ENCODE assay signal across 19 cellular contexts in the genomic region with DNA sequence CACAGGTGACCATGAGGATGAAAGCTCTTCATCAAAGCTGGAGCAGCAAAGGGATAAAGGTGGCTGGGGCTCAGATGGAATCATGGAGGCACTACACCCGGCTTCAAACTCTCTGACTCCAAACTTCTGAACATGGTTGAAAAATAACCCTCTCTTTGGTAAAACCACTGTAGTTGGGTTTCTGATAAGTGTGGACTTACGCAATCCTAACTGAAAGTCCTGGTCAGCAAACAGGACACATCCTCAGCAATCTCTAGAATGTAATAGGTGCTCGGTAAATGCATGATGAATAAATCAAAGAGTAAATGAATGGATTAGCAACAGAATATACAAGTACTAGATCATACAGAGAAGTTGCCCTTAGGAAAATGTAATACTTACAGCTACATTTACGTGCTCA.
DNase-seq lines count a peak whose midpoint lies in the region; TF ChIP-seq lines count a peak whose summit lies in the region.
"Had no signal": no experiment of that assay in that cellular context is flagged by ENCODE, and none has a peak within 500 bp of the region (broad histone marks: within the 10 kb centered on the region; RNA-seq: fewer than 3 reads in every experiment).

No MANE protein-coding gene starts in this region.

- peak overlapping the region in 1 of 2 experiments; percentile 65 for H2BK12ac ChIP-seq in mesenchymal stem cell (ENCODE audit: low read length in 2 of 2)

- WGBS in esophagus muscularis mucosa, result 95% methylated on average over 4 of the region's 4 CpGs
- 100% methylated on average over 2 of the region's 4 CpGs for whole genome bisulfite sequencing in mesenchymal stem cell
- WGBS in suprapubic skin, result 83% methylated on average over 4 of the region's 4 CpGs

- H3K4ac ChIP-seq in mesenchymal stem cell (ENCODE audit: low read depth in 1 of 2, low read length in 2 of 2), result no peak overlapping the region

- TF ChIP-seq CTCF in esophagus muscularis mucosa (IDR thresholded peaks at IDR 0.05) (no peak), suprapubic skin (IDR thresholded peaks at IDR 0.05) (no peak)

- no peak overlapping the region for H4K8ac ChIP-seq in mesenchymal stem cell (ENCODE audit: low read length)

- H2BK5ac ChIP-seq in mesenchymal stem cell (ENCODE audit: low read depth, low read length, poor library complexity, severe bottlenecking), result no peak overlapping the region

- TF ChIP-seq EP300 in esophagus muscularis mucosa (IDR thresholded peaks at IDR 0.05), result no peak
- TF ChIP-seq EP300 in suprapubic skin (IDR thresholded peaks at IDR 0.05), result no peak

- H2AFZ ChIP-seq in mesenchymal stem cell (ENCODE audit: low read depth, low read length), result no peak overlapping the region
- H2AFZ ChIP-seq: PC-9 had no signal

- H3K18ac ChIP-seq in mesenchymal stem cell (ENCODE audit: low read depth in 1 of 2, low read length in 2 of 2), result peak overlapping the region in 1 of 2 experiments; percentile 59

- no peak overlapping the region for H3K9ac ChIP-seq in mesenchymal stem cell (ENCODE audit: low read length)

- intact Hi-C loops in esophagus muscularis mucosa (cut with DNase I), result no loop called here

- H3K23ac ChIP-seq in mesenchymal stem cell (ENCODE audit: low read length in 2 of 2), result no peak overlapping the region

- H3K36me3 ChIP-seq in esophagus muscularis mucosa (no peaks in the 10 kb centered on the region), mesenchymal stem cell (ENCODE audit: control insufficient read depth in 1 of 2, insufficient read depth in 2 of 2, low read depth in 1 of 2, low read length in 2 of 2) (no peaks in the 10 kb centered on the region), suprapubic skin (no peaks in the 10 kb centered on the region)
- H3K36me3 ChIP-seq: BE2C had no signal

- TF ChIP-seq POLR2A in esophagus muscularis mucosa (IDR thresholded peaks at IDR 0.05; ENCODE audit: low read depth), result no peak
- TF ChIP-seq POLR2A in suprapubic skin (IDR thresholded peaks at IDR 0.05), result no peak

- H3K79me1 ChIP-seq in mesenchymal stem cell (replicated peaks; ENCODE audit: low read length, poor library complexity, severe bottlenecking), result no peaks in the 10 kb centered on the region

- no peak overlapping the region for H2BK120ac ChIP-seq in mesenchymal stem cell (ENCODE audit: low read depth, low read length)

- peak overlapping the region; percentile 44 for H2AK5ac ChIP-seq in mesenchymal stem cell (ENCODE audit: low read length, severe bottlenecking)

- H3K9me3 ChIP-seq in esophagus muscularis mucosa, result no peaks in the 10 kb centered on the region
- H3K9me3 ChIP-seq in mesenchymal stem cell (ENCODE audit: control insufficient read depth, low read length), result no peaks in the 10 kb centered on the region
- no peaks in the 10 kb centered on the region for H3K9me3 ChIP-seq in suprapubic skin
- H3K9me3 ChIP-seq: BE2C, Caco-2 had no signal

- H2BK15ac ChIP-seq in mesenchymal stem cell (ENCODE audit: low read depth, poor library complexity, severe bottlenecking), result no peak overlapping the region

- H3K4me2 ChIP-seq in mesenchymal stem cell (ENCODE audit: low read length, poor library complexity, severe bottlenecking), result no peak overlapping the region
- H3K4me2 ChIP-seq: PC-9 had no signal

- H3K4me1 ChIP-seq in esophagus muscularis mucosa (peaks cover 9 to 14% (median 11%) of the 10 kb centered on the region in 4 donors), mesenchymal stem cell (ENCODE audit: control insufficient read depth, insufficient read depth, low read depth, low read length) (peaks cover 8% of the 10 kb centered on the region), suprapubic skin (peaks cover 65% of the 10 kb centered on the region)
- H3K4me1 ChIP-seq: BE2C, Caco-2 had no signal

- H3K27ac ChIP-seq in esophagus muscularis mucosa (replicated peaks in 1 of 4), result no peak overlapping the region
- H3K27ac ChIP-seq in mesenchymal stem cell (ENCODE audit: low read length, poor library complexity, severe bottlenecking), result no peak overlapping the region
- H3K27ac ChIP-seq in suprapubic skin, result peak overlapping the region; percentile 58
- H3K27ac ChIP-seq: PC-9, RWPE1 had no signal

- H3K27me3 ChIP-seq in esophagus muscularis mucosa, result no peaks in the 10 kb centered on the region
- no peaks in the 10 kb centered on the region for H3K27me3 ChIP-seq in mesenchymal stem cell (ENCODE audit: control insufficient read depth in 1 of 2, insufficient read depth in 1 of 2, low read length in 2 of 2)
- no peaks in the 10 kb centered on the region for H3K27me3 ChIP-seq in suprapubic skin
- H3K27me3 ChIP-seq: BE2C had no signal

- H3K14ac ChIP-seq in mesenchymal stem cell (ENCODE audit: low read length in 2 of 2), result no peak overlapping the region

- H4K91ac ChIP-seq in mesenchymal stem cell (ENCODE audit: low read length), result no peak overlapping the region

- no peak overlapping the region for H3K4me3 ChIP-seq in esophagus muscularis mucosa
- no peak overlapping the region for H3K4me3 ChIP-seq in mesenchymal stem cell (ENCODE audit: insufficient read depth in 1 of 2, low read depth in 1 of 2, low read length in 2 of 2)
- H3K4me3 ChIP-seq in suprapubic skin, result no peak overlapping the region
- H3K4me3 ChIP-seq: PC-9 had no signal

- DNase-seq in NOMO-1 treated with DMSO at 0.1 percent for 48 hours (lab: John Stamatoyannopoulos, UW; ENCODE audit: unreplicated experiment) (peak; percentile 8), NOMO-1 treated with dmso at 0.1 percent for 144 hours (lab: John Stamatoyannopoulos, UW; ENCODE audit: unreplicated experiment) (no peak), esophagus muscularis mucosa (ENCODE audit: extremely low spot score) (peak; percentile 77), mesenchymal stem cell (no peak), suprapubic skin (ENCODE audit: low spot score in 2 of 2) (no peak), activated gamma-delta T cell treated with Interleukin-2 at 50 U/mL for 16 hours (no peak), NCI-H2107 treated with DMSO at 0.1 percent for 48 hours (lab: John Stamatoyannopoulos, UW; ENCODE audit: unreplicated experiment) (no peak), GM03348 (ENCODE audit: low spot score) (no peak)
- DNase-seq: 8988T; BE2C; Caco-2; CD4-positive, alpha-beta T cell; NCI-H1092 treated with DMSO at 0.1 percent for 48 hours; NCI-H1694; NCI-H2081 treated with DMSO at 0.1 percent for 48 hours; NCI-H510A; NCI-H748 treated with DMSO at 0.1 percent for 48 hours; PC-9 had no signal

Comparison
In these comparisons a context has a peak if more than half of its experiments do, and no peak if none do; other contexts are left out.
1. DNase-seq: peak in NOMO-1 treated with DMSO at 0.1 percent for 48 hours (single experiment) and esophagus muscularis mucosa (single experiment); none in NOMO-1 treated with dmso at 0.1 percent for 144 hours (single experiment), mesenchymal stem cell (single experiment), suprapubic skin (0 of 2), activated gamma-delta T cell treated with Interleukin-2 at 50 U/mL for 16 hours (single experiment), NCI-H2107 treated with DMSO at 0.1 percent for 48 hours (single experiment) and GM03348 (single experiment).